ENCODE assay signal across 11 cellular contexts in genomic region chr7:69934475-69934903, GRCh38.
A peak's percentile ranks its signal among the peaks of the same experiment; 100 is the strongest.
DNase-seq lines count a peak whose midpoint lies in the region; ATAC-seq and TF ChIP-seq lines count a peak whose summit lies in the region.
"Had no signal": no experiment of that assay in that cellular context is flagged by ENCODE, and none has a peak within 500 bp of the region (broad histone marks: within the 10 kb centered on the region; RNA-seq: fewer than 3 reads in every experiment).

No MANE protein-coding gene starts in this region.

- ATAC-seq in WTC11, result no peak
- ATAC-seq: gastroesophageal sphincter; stimulated activated memory B cell treated with anti-CD40 and anti-IgM and Interleukin-4, amounts not matched to agents 10 μg/mL and 1 μg/mL and 100 μg/mL, for 72 hours had no signal

- H3K4me1 Mint-ChIP-seq in WTC11, result peaks cover 2% of the 10 kb centered on the region; the same call in 1 of the 2 replicates
- no peaks in the 10 kb centered on the region for H3K4me1 Mint-ChIP-seq in T-helper 2 cell treated with Interferon-gamma antibody and Interleukin-4, amounts not matched to agents 5 μg/mL and 100 μg/mL, for 36 hours (ENCODE audit: low read depth)
- H3K4me1 Mint-ChIP-seq: activated naive CD8-positive, alpha-beta T cell treated with anti-CD3 and anti-CD28 coated beads, Interleukin-2, amount 10 ng/mL, durations not matched to agents 7 days and 5 days had no signal

- no peak for TF ChIP-seq CTCF in WTC11 (IDR thresholded peaks at IDR 0.05)

- H3K27ac Mint-ChIP-seq in WTC11, result no peak overlapping the region
- H3K27ac Mint-ChIP-seq in T-helper 2 cell treated with Interferon-gamma antibody and Interleukin-4, amounts not matched to agents 5 μg/mL and 100 μg/mL, for 36 hours, result no peak overlapping the region
- H3K27ac Mint-ChIP-seq: activated naive CD8-positive, alpha-beta T cell treated with anti-CD3 and anti-CD28 coated beads, Interleukin-2, amount 10 ng/mL, durations not matched to agents 7 days and 5 days; stimulated activated memory B cell treated with anti-CD40 and anti-IgM and Interleukin-4, amounts not matched to agents 10 μg/mL and 1 μg/mL and 100 μg/mL, for 72 hours; T-helper 1 cell treated with Interleukin-12 subunit alpha and Interleukin-12 subunit beta and Interleukin-4 antibody, amounts not matched to agents 30 μg/mL and 1 μg/mL, for 36 hours had no signal

- CTCF ChIA-PET in WTC11 (lab: Charles Lee), result no interaction called here

- no peaks in the 10 kb centered on the region for H3K9me3 Mint-ChIP-seq in WTC11
- no peaks in the 10 kb centered on the region for H3K9me3 Mint-ChIP-seq in T-helper 2 cell treated with Interferon-gamma antibody and Interleukin-4, amounts not matched to agents 5 μg/mL and 100 μg/mL, for 36 hours
- H3K9me3 Mint-ChIP-seq: activated naive CD8-positive, alpha-beta T cell treated with anti-CD3 and anti-CD28 coated beads, Interleukin-2, amount 10 ng/mL, durations not matched to agents 7 days and 5 days; stimulated activated memory B cell treated with anti-CD40 and anti-IgM and Interleukin-4, amounts not matched to agents 10 μg/mL and 1 μg/mL and 100 μg/mL, for 72 hours; T-helper 1 cell treated with Interleukin-12 subunit alpha and Interleukin-12 subunit beta and Interleukin-4 antibody, amounts not matched to agents 30 μg/mL and 1 μg/mL, for 36 hours had no signal

- POLR2A ChIA-PET in WTC11 (lab: Charles Lee), result no interaction called here

- 0 out of 2 replicates have a peak, but pooled peaks cover 3% of the 10 kb centered on the region for H3K27me3 Mint-ChIP-seq in WTC11 (ENCODE audit: low read depth)
- no peaks in the 10 kb centered on the region for H3K27me3 Mint-ChIP-seq in T-helper 2 cell treated with Interferon-gamma antibody and Interleukin-4, amounts not matched to agents 5 μg/mL and 100 μg/mL, for 36 hours (ENCODE audit: low read depth)
- H3K27me3 Mint-ChIP-seq: stimulated activated memory B cell treated with anti-CD40 and anti-IgM and Interleukin-4, amounts not matched to agents 10 μg/mL and 1 μg/mL and 100 μg/mL, for 72 hours had no signal

- no peaks in the 10 kb centered on the region for H3K36me3 Mint-ChIP-seq in WTC11
- no peaks in the 10 kb centered on the region for H3K36me3 Mint-ChIP-seq in T-helper 2 cell treated with Interferon-gamma antibody and Interleukin-4, amounts not matched to agents 5 μg/mL and 100 μg/mL, for 36 hours (ENCODE audit: low read depth)
- H3K36me3 Mint-ChIP-seq: activated naive CD8-positive, alpha-beta T cell treated with anti-CD3 and anti-CD28 coated beads, Interleukin-2, amount 10 ng/mL, durations not matched to agents 7 days and 5 days had no signal

- no peak overlapping the region for H3K4me3 Mint-ChIP-seq in WTC11
- no peak overlapping the region for H3K4me3 Mint-ChIP-seq in T-helper 2 cell treated with Interferon-gamma antibody and Interleukin-4, amounts not matched to agents 5 μg/mL and 100 μg/mL, for 36 hours
- H3K4me3 Mint-ChIP-seq: activated naive CD8-positive, alpha-beta T cell treated with anti-CD3 and anti-CD28 coated beads, Interleukin-2, amount 10 ng/mL, durations not matched to agents 7 days and 5 days; stimulated activated memory B cell treated with anti-CD40 and anti-IgM and Interleukin-4, amounts not matched to agents 10 μg/mL and 1 μg/mL and 100 μg/mL, for 72 hours; T-helper 1 cell treated with Interleukin-12 subunit alpha and Interleukin-12 subunit beta and Interleukin-4 antibody, amounts not matched to agents 30 μg/mL and 1 μg/mL, for 36 hours had no signal

- DNase-seq in NCI-H1417 treated with DMSO at 0.1 percent for 48 hours (lab: John Stamatoyannopoulos, UW), result peak; percentile 78
- DNase-seq in NCI-H345 treated with DMSO at 0.1 percent for 48 hours (lab: John Stamatoyannopoulos, UW; ENCODE audit: unreplicated experiment), result peak; percentile 96
- DNase-seq in amygdala (lab: John Stamatoyannopoulos, UW), result peak in 55 of 56 donors; percentile 4 to 92 (median 63)
- DNase-seq in retina, result peak; percentile 17
- no peak for DNase-seq in WTC11 (ENCODE audit: low spot score)
- DNase-seq in LoVo (ENCODE audit: low spot score), result no peak
- no peak for DNase-seq in T-helper 2 cell treated with Interferon-gamma antibody and Interleukin-4, amounts not matched to agents 5 μg/mL and 100 μg/mL, for 36 hours (ENCODE audit: low spot score)
- DNase-seq: activated naive CD8-positive, alpha-beta T cell treated with anti-CD3 and anti-CD28 coated beads, Interleukin-2, amount 10 ng/mL, durations not matched to agents 7 days and 5 days had no signal

TF ChIP-seq in WTC11, 78 proteins besides CTCF, POLR2A, EP300 and RAD21 (continues in another document):
- TF ChIP-seq AFF4 (CRISPR knock-in tag; IDR thresholded peaks at IDR 0.05; ENCODE audit: borderline replicate concordance) (no peak), OVOL2 (CRISPR knock-in tag; IDR thresholded peaks at IDR 0.05; ENCODE audit: borderline replicate concordance) (no peak), CREB1 (CRISPR knock-in tag; IDR thresholded peaks at IDR 0.05) (no peak), ZNF423 (CRISPR knock-in tag; IDR thresholded peaks at IDR 0.05) (no peak), TP53 (CRISPR knock-in tag; IDR thresholded peaks at IDR 0.05) (no peak), NR3C1 (CRISPR knock-in tag; conservative IDR thresholded peaks at IDR 0.05; ENCODE audit: low read depth) (no peak), PRRX2 (CRISPR knock-in tag; IDR thresholded peaks at IDR 0.05) (no peak), MYBL2 (CRISPR knock-in tag; IDR thresholded peaks at IDR 0.05) (no peak), E2F1 (CRISPR knock-in tag; IDR thresholded peaks at IDR 0.05) (no peak)
- TF ChIP-seq, protein P1, sequence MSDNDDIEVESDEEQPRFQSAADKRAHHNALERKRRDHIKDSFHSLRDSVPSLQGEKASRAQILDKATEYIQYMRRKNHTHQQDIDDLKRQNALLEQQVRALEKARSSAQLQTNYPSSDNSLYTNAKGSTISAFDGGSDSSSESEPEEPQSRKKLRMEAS (CRISPR knock-in tag; IDR thresholded peaks at IDR 0.05), result no peak
- TF ChIP-seq, protein P2, sequence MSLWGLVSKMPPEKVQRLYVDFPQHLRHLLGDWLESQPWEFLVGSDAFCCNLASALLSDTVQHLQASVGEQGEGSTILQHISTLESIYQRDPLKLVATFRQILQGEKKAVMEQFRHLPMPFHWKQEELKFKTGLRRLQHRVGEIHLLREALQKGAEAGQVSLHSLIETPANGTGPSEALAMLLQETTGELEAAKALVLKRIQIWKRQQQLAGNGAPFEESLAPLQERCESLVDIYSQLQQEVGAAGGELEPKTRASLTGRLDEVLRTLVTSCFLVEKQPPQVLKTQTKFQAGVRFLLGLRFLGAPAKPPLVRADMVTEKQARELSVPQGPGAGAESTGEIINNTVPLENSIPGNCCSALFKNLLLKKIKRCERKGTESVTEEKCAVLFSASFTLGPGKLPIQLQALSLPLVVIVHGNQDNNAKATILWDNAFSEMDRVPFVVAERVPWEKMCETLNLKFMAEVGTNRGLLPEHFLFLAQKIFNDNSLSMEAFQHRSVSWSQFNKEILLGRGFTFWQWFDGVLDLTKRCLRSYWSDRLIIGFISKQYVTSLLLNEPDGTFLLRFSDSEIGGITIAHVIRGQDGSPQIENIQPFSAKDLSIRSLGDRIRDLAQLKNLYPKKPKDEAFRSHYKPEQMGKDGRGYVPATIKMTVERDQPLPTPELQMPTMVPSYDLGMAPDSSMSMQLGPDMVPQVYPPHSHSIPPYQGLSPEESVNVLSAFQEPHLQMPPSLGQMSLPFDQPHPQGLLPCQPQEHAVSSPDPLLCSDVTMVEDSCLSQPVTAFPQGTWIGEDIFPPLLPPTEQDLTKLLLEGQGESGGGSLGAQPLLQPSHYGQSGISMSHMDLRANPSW (CRISPR knock-in tag; conservative IDR thresholded peaks at IDR 0.05; ENCODE audit: low read depth), result no peak

Comparison
In these comparisons a context has a peak if more than half of its experiments do, and no peak if none do; other contexts are left out.
1. DNase-seq: peak in NCI-H1417 treated with DMSO at 0.1 percent for 48 hours (single experiment), NCI-H345 treated with DMSO at 0.1 percent for 48 hours (single experiment), amygdala (55 of 56) and retina (single experiment); none in WTC11 (single experiment), LoVo (single experiment) and T-helper 2 cell treated with Interferon-gamma antibody and Interleukin-4, amounts not matched to agents 5 μg/mL and 100 μg/mL, for 36 hours (single experiment).